ENCODE assay signal across 11 cellular contexts in genomic region chr1:31412205-31412604, GRCh38. TPM values are rescaled to one million over a fixed set of nuclear protein-coding genes. Genes with fewer than 3 reads are reported as not detected.
A peak's percentile ranks its signal among the peaks of the same experiment; 100 is the strongest.
DNase-seq lines count a peak whose midpoint lies in the region; ATAC-seq, FAIRE-seq and TF ChIP-seq lines count a peak whose summit lies in the region.
"Had no signal": no experiment of that assay in that cellular context is flagged by ENCODE, and none has a peak within 500 bp of the region (broad histone marks: within the 10 kb centered on the region; RNA-seq: fewer than 3 reads in every experiment).

No MANE protein-coding gene starts in this region.

- peak overlapping the region; percentile 98 for H3K4me2 ChIP-seq in A549
- no peak overlapping the region for H3K4me2 ChIP-seq in DND-41 (ENCODE audit: insufficient read depth, low read length)

- H3K27ac ChIP-seq in A549 = no peak overlapping the region
- H3K27ac ChIP-seq in DND-41 (ENCODE audit: low read length) = no peak overlapping the region
- H3K27ac ChIP-seq in lower lobe of right lung = no peak overlapping the region

- no peak for TF ChIP-seq POLR2A in A549 (IDR thresholded peaks at IDR 0.05; ENCODE audit: low read length)

- no peak for TF ChIP-seq EP300 in A549 (IDR thresholded peaks at IDR 0.05)

- peak overlapping the region; percentile 81 for H3K4me3 Mint-ChIP-seq in activated naive CD8-positive, alpha-beta T cell

- DNase-seq in A549 (ENCODE audit: low read depth in 1 of 2, low spot score in 1 of 2) (no peak), DND-41 (no peak), DMS153 (lab: John Stamatoyannopoulos, UW) (no peak), DMS53 treated with DMSO at 0.1 percent for 48 hours (lab: John Stamatoyannopoulos, UW; ENCODE audit: unreplicated experiment) (no peak), dedifferentiated amniotic fluid mesenchymal stem cell (ENCODE audit: extremely low spot score) (no peak), lower lobe of right lung (no peak)
- DNase-seq: NCI-H1048; SHP77 treated with DMSO at 0.1 percent for 48 hours; stimulated activated CD4-positive, alpha-beta T cell treated with anti-CD3 and anti-CD28 coated beads, Interleukin-4, amount 100 ng/mL, for 24 hours had no signal

- H3K9me3 Mint-ChIP-seq in activated naive CD8-positive, alpha-beta T cell (ENCODE audit: low read depth) = no peaks in the 10 kb centered on the region

- TF ChIP-seq CTCF in A549 (IDR thresholded peaks at IDR 0.05) = no peak
- no peak for TF ChIP-seq CTCF in DND-41 (IDR thresholded peaks at IDR 0.05; ENCODE audit: borderline replicate concordance, extremely low read depth, low read length, poor library complexity, severe bottlenecking)
- TF ChIP-seq CTCF in lower lobe of right lung (IDR thresholded peaks at IDR 0.05) = no peak

- intact Hi-C loops in lower lobe of right lung (cut with DNase I) = no loop called here

- H3K36me3 ChIP-seq in DND-41 (ENCODE audit: insufficient read depth, low read length) (no peaks in the 10 kb centered on the region), mucosa of stomach (ENCODE audit: control insufficient read depth, insufficient read depth, low read length) (no peaks in the 10 kb centered on the region), lower lobe of right lung (no peaks in the 10 kb centered on the region)

- H3K27me3 Mint-ChIP-seq in activated naive CD8-positive, alpha-beta T cell = peaks cover 47% of the 10 kb centered on the region

- no peaks in the 10 kb centered on the region for H3K79me2 ChIP-seq in DND-41 (ENCODE audit: insufficient read depth, low read length)

- FAIRE-seq in A549 (lab: Jason Lieb, UNC) = no peak

- 11% methylated on average over 2 of the region's 2 CpGs for WGBS in A549 (ENCODE audit: missing lambda C conversion rate)

- no peaks in the 10 kb centered on the region for H4K20me1 ChIP-seq in DND-41 (ENCODE audit: insufficient read depth, low read length)

- peaks cover 11% of the 10 kb centered on the region for H3K4me1 Mint-ChIP-seq in activated naive CD8-positive, alpha-beta T cell (ENCODE audit: low read depth)

- H3K9me3 ChIP-seq in A549 = no peaks in the 10 kb centered on the region
- H3K9me3 ChIP-seq in DND-41 (ENCODE audit: insufficient read depth, low read length, severe bottlenecking) = no peaks in the 10 kb centered on the region
- no peaks in the 10 kb centered on the region for H3K9me3 ChIP-seq in mucosa of stomach (ENCODE audit: control insufficient read depth, low read length)
- no peaks in the 10 kb centered on the region for H3K9me3 ChIP-seq in lower lobe of right lung

- ATAC-seq in A549 = no peak
- 0 out of 3 replicates have a peak, but pooled peaks have one; percentile 32 for ATAC-seq in DND-41 (ENCODE audit: insufficient read depth, low read depth)
- no peak for ATAC-seq in lower lobe of right lung

- peaks cover 40% of the 10 kb centered on the region for H3K27me3 ChIP-seq in DND-41 (ENCODE audit: insufficient read depth, low read length, poor library complexity)
- H3K27me3 ChIP-seq in mucosa of stomach (ENCODE audit: control insufficient read depth, insufficient read depth, low read length) = peaks cover 7% of the 10 kb centered on the region
- H3K27me3 ChIP-seq in lower lobe of right lung (ENCODE audit: low read depth) = peaks cover 25% of the 10 kb centered on the region

- H3K4me1 ChIP-seq in A549 (peaks cover 11% of the 10 kb centered on the region), DND-41 (ENCODE audit: insufficient read depth, low read length) (peaks cover 12% of the 10 kb centered on the region), mucosa of stomach (ENCODE audit: control insufficient read depth, insufficient read depth, low read length) (peaks cover 20% of the 10 kb centered on the region), lower lobe of right lung (peaks cover 7% of the 10 kb centered on the region)

- CTCF ChIA-PET in A549 (lab: Yijun Ruan, JAX) = interaction anchor here (0.8 to 6.3 kb wide), 3 partner anchors 8 to 16 kb away, joined by 3 to 49 read pairs (median 29); no protein-coding TSS in a partner anchor

- H3K9ac ChIP-seq in DND-41 (ENCODE audit: low read depth, low read length) (no peak overlapping the region), mucosa of stomach (ENCODE audit: low read length) (peak overlapping the region; percentile 62)

- H3K4me3 ChIP-seq in A549 (peak overlapping the region; percentile 62; the same call in 1 of the 3 replicates), DND-41 (ENCODE audit: low read depth in 1 of 2, low read length in 2 of 2) (no peak overlapping the region), mucosa of stomach (ENCODE audit: low read length) (no peak overlapping the region), lower lobe of right lung (no peak overlapping the region)

- no peak overlapping the region for H2AFZ ChIP-seq in DND-41 (ENCODE audit: low read depth, low read length)

- H3K27ac Mint-ChIP-seq in activated naive CD8-positive, alpha-beta T cell = no peak overlapping the region

- POLR2A ChIA-PET in A549 (lab: Yijun Ruan, JAX) = no interaction called here

- H3K36me3 Mint-ChIP-seq in activated naive CD8-positive, alpha-beta T cell = no peaks in the 10 kb centered on the region

- TF ChIP-seq RAD21 in A549 (conservative IDR thresholded peaks at IDR 0.05 in 1 of 2, IDR thresholded peaks at IDR 0.05 in 1 of 2) = no peak

TF ChIP-seq in A549, 52 proteins besides CTCF, POLR2A, EP300 and RAD21:
- no peak for TF ChIP-seq FOSL2 (IDR thresholded peaks at IDR 0.05)
- no peak for TF ChIP-seq FOSL2 (CRISPR knock-in tag; IDR thresholded peaks at IDR 0.05)
- TF ChIP-seq RNF2 (IDR thresholded peaks at IDR 0.05; ENCODE audit: borderline replicate concordance, low read depth) = no peak
- TF ChIP-seq, protein P1, sequence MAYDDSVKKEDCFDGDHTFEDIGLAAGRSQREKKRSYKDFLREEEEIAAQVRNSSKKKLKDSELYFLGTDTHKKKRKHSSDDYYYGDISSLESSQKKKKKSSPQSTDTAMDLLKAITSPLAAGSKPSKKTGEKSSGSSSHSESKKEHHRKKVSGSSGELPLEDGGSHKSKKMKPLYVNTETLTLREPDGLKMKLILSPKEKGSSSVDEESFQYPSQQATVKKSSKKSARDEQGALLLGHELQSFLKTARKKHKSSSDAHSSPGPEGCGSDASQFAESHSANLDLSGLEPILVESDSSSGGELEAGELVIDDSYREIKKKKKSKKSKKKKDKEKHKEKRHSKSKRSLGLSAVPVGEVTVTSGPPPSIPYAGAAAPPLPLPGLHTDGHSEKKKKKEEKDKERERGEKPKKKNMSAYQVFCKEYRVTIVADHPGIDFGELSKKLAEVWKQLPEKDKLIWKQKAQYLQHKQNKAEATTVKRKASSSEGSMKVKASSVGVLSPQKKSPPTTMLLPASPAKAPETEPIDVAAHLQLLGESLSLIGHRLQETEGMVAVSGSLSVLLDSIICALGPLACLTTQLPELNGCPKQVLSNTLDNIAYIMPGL (CRISPR knock-in tag; IDR thresholded peaks at IDR 0.05; ENCODE audit: borderline replicate concordance) = no peak
- TF ChIP-seq KDM1A (IDR thresholded peaks at IDR 0.05; ENCODE audit: low read depth) = no peak
- TF ChIP-seq NFE2L2 (conservative IDR thresholded peaks at IDR 0.05; ENCODE audit: low read length) = no peak
- no peak for TF ChIP-seq FOSB (CRISPR knock-in tag; IDR thresholded peaks at IDR 0.05)
- no peak for TF ChIP-seq CBX8 (IDR thresholded peaks at IDR 0.05)
- no peak for TF ChIP-seq KDM5A (IDR thresholded peaks at IDR 0.05)
- TF ChIP-seq RFX5 (IDR thresholded peaks at IDR 0.05) = no peak
- no peak for TF ChIP-seq EHMT2 (IDR thresholded peaks at IDR 0.05; ENCODE audit: low read depth)
- no peak for TF ChIP-seq CBX2 (IDR thresholded peaks at IDR 0.05; ENCODE audit: borderline replicate concordance, low read depth)
- TF ChIP-seq GATA3 (IDR thresholded peaks at IDR 0.05; ENCODE audit: borderline replicate concordance) = no peak
- TF ChIP-seq JUN (IDR thresholded peaks at IDR 0.05) = no peak
- no peak for TF ChIP-seq POLR2AphosphoS2 (conservative IDR thresholded peaks at IDR 0.05; ENCODE audit: low read length)
- no peak for TF ChIP-seq CHD4 (IDR thresholded peaks at IDR 0.05; ENCODE audit: borderline replicate concordance)
- no peak for TF ChIP-seq ZFP36 (IDR thresholded peaks at IDR 0.05; ENCODE audit: borderline replicate concordance, partially characterized antibody)
- no peak for TF ChIP-seq EHF (CRISPR knock-in tag; IDR thresholded peaks at IDR 0.05)
- no peak for TF ChIP-seq ZC3H11A (IDR thresholded peaks at IDR 0.05)
- TF ChIP-seq ESRRA (IDR thresholded peaks at IDR 0.05; ENCODE audit: borderline replicate concordance, low read length) = no peak

RNA-seq across cellular contexts. Expression of gene SERINC2, which starts 0.8 kb away (rescaled TPM):
- polyA plus RNA-seq in A549 (2011; rRNA removed) (6.0 and 7.5 TPM in 2 replicates), A549 (2017; fragmentation: RNase III; extraction: RNeasy Plus Mini Kit Qiagen cat#74134 plus additional on column Dnase treatment) (16.1 to 21.1 TPM (median 16.3 TPM) in 3 replicates)
- 12.3 and 18.1 TPM in 2 replicates for polyA plus RNA-seq in A549 (2012; cell fraction: cytosol; rRNA removed)
- 15.5 and 21.5 TPM in 2 replicates for polyA plus RNA-seq in A549 (2012; cell fraction: nucleus; rRNA removed)
- polyA minus RNA-seq in A549 (2011; rRNA and poly(A)+ RNA removed) = 5.2 and 8.3 TPM in 2 replicates
- total RNA-seq in lower lobe of right lung = 32.3 TPM

RNA-seq across cellular contexts. Expression of gene FABP3, which starts 39.3 kb away (rescaled TPM):
- polyA plus RNA-seq in A549 (2011; rRNA removed) (not detected in 2 replicates), A549 (2017; fragmentation: RNase III; extraction: RNeasy Plus Mini Kit Qiagen cat#74134 plus additional on column Dnase treatment) (not detected in 3 replicates)
- not detected in 2 replicates for polyA plus RNA-seq in A549 (2012; cell fraction: cytosol; rRNA removed)
- not detected in 2 replicates for polyA plus RNA-seq in A549 (2012; cell fraction: nucleus; rRNA removed)
- not detected in 2 replicates for polyA minus RNA-seq in A549 (2011; rRNA and poly(A)+ RNA removed)
- 24.5 TPM for total RNA-seq in lower lobe of right lung
